ENCODE assay signal across 8 cellular contexts in genomic region chr4:15682340-15682725, GRCh38. TPM values are rescaled to one million over a fixed set of nuclear protein-coding genes. Genes with fewer than 3 reads are reported as not detected.
DNase-seq lines count a peak whose midpoint lies in the region; ATAC-seq and TF ChIP-seq lines count a peak whose summit lies in the region.

No MANE protein-coding gene starts in this region.

- peak; percentile 32 for DNase-seq in AG10803 (ENCODE audit: low read depth)
- DNase-seq in MM.1S = no peak
- peak; percentile 9 for DNase-seq in cerebellum (ENCODE audit: low spot score)
- DNase-seq in stimulated activated CD8-positive, alpha-beta memory T cell treated with anti-CD3 and anti-CD28 coated beads, Interleukin-4, amount 100 ng/mL, for 48 hours = no peak
- DNase-seq in NCI-H2171 treated with DMSO at 0.1 percent for 48 hours (lab: John Stamatoyannopoulos, UW) = no peak
- no peak for DNase-seq in HK-2 (ENCODE audit: unreplicated experiment)

- no peak overlapping the region for H3K27ac ChIP-seq in MM.1S (ENCODE audit: low read length)
- H3K27ac ChIP-seq in muscle layer of duodenum (ENCODE audit: low read length) = peak overlapping the region; percentile 98

- H3K4me1 ChIP-seq in MM.1S (ENCODE audit: low read length) (peaks cover 6% of the 10 kb centered on the region; the same call in 1 of the 2 replicates), muscle layer of duodenum (ENCODE audit: control insufficient read depth in 1 of 2, insufficient read depth in 2 of 2, low read length in 2 of 2) (peaks cover 4 to 24% of the 10 kb centered on the region in 2 donors)

- H3K79me2 ChIP-seq in MM.1S (ENCODE audit: low read length) = peaks cover 29% of the 10 kb centered on the region

- no peaks in the 10 kb centered on the region for H3K27me3 ChIP-seq in MM.1S (replicated peaks; ENCODE audit: insufficient read depth, low read length)
- no peaks in the 10 kb centered on the region for H3K27me3 ChIP-seq in muscle layer of duodenum (ENCODE audit: low read depth, low read length)

- no peaks in the 10 kb centered on the region for H3K9me2 ChIP-seq in MM.1S (replicated peaks; ENCODE audit: insufficient read depth, low read length)

- H3K36me3 ChIP-seq in MM.1S (replicated peaks; ENCODE audit: insufficient read depth, low read length) (no peaks in the 10 kb centered on the region; the same call in 1 of the 2 replicates), muscle layer of duodenum (ENCODE audit: control insufficient read depth in 1 of 2, insufficient read depth in 2 of 2, low read length in 2 of 2) (peaks cover 0 to 4% of the 10 kb centered on the region in 2 donors)

- peaks cover 5% of the 10 kb centered on the region for H3F3A ChIP-seq in MM.1S (ENCODE audit: insufficient read depth, low read length)

- H4K20me1 ChIP-seq in MM.1S (ENCODE audit: insufficient read depth, low read length) = no peaks in the 10 kb centered on the region

- no peak for TF ChIP-seq CTCF in AG10803 (conservative IDR thresholded peaks at IDR 0.05; ENCODE audit: low read length)
- no peak for TF ChIP-seq CTCF in MM.1S (IDR thresholded peaks at IDR 0.05; ENCODE audit: low read length)

- H3K9me3 ChIP-seq in MM.1S (replicated peaks; ENCODE audit: insufficient read depth, low read length) (no peaks in the 10 kb centered on the region), muscle layer of duodenum (ENCODE audit: control insufficient read depth in 1 of 2, low read length in 2 of 2) (no peaks in the 10 kb centered on the region)

- peak overlapping the region; percentile 88 for H3K4me2 ChIP-seq in MM.1S (ENCODE audit: low read depth, low read length)

- H2AFZ ChIP-seq in MM.1S (ENCODE audit: low read length) = peak overlapping the region; percentile 93

- H3K9ac ChIP-seq in MM.1S (ENCODE audit: low read length) = peak overlapping the region; percentile 76; the same call in 1 of the 2 replicates

- H3K4me3 ChIP-seq in AG10803 (ENCODE audit: low read length) (peak overlapping the region; percentile 87), MM.1S (ENCODE audit: low read length) (peak overlapping the region; percentile 81), muscle layer of duodenum (ENCODE audit: low read depth in 1 of 2, low read length in 2 of 2) (peak overlapping the region; percentile 73 to 98)

- no peak for ATAC-seq in HG02571 (IDR thresholded peaks at IDR 0.05; ENCODE audit: unreplicated experiment)

RNA-seq across cellular contexts. Expression of gene FAM200B, which starts 0.7 kb away (rescaled TPM):
- 45.4 TPM for total RNA-seq in cerebellum

RNA-seq across cellular contexts. Expression of gene BST1, which starts 20.5 kb away (rescaled TPM):
- 1.2 TPM for total RNA-seq in cerebellum

RNA-seq across cellular contexts. Expression of gene FBXL5, which starts 27.2 kb away (rescaled TPM):
- total RNA-seq in cerebellum = 140 TPM

Comparison
In these comparisons a context has a peak if more than half of its experiments do, and no peak if none do; other contexts are left out.
1. DNase-seq: peak in AG10803 (single experiment) and cerebellum (single experiment); none in MM.1S (single experiment), stimulated activated CD8-positive, alpha-beta memory T cell treated with anti-CD3 and anti-CD28 coated beads, Interleukin-4, amount 100 ng/mL, for 48 hours (single experiment), NCI-H2171 treated with DMSO at 0.1 percent for 48 hours (single experiment) and HK-2 (single experiment).
2. Peak in every context shown above with its lines, with median percentiles within 50 percentile points of each other: H3K4me3 ChIP-seq.